Comparison of ENCODE assay signal across 31 cellular contexts in genomic region chr3:54574906-54575305, GRCh38.
"Had no signal": no experiment of that assay in that cellular context is flagged by ENCODE, and none has a peak within 500 bp of the region (broad histone marks: within the 10 kb centered on the region; RNA-seq: fewer than 3 reads in every experiment).

No MANE protein-coding gene starts in this region.

- H3K27me3 ChIP-seq: MG63 had no signal

- DNase-seq: Karpas-422, Kasumi-1, MG63, MM.1S, MV-4-11, NCI-H1048, NCI-H1092, NCI-H1092 treated with DMSO at 0.1 percent for 48 hours, NCI-H1417, NCI-H1417 treated with DMSO at 0.1 percent for 48 hours, NCI-H1436, NCI-H1436 treated with DMSO at 0.1 percent for 48 hours, NCI-H146, NCI-H1694, NCI-H1694 treated with DMSO at 0.1 percent for 48 hours, NCI-H187, NCI-H187 treated with DMSO at 0.1 percent for 48 hours, NCI-H1930, NCI-H2081, NCI-H2081 treated with DMSO at 0.1 percent for 48 hours, NCI-H2107, NCI-H2171, NCI-H2171 treated with DMSO at 0.1 percent for 48 hours, NCI-H2227 treated with DMSO at 0.1 percent for 48 hours, NCI-H345, NCI-H446, NCI-H446 treated with DMSO at 0.1 percent for 48 hours, NCI-H510A, NCI-H510A treated with DMSO at 0.1 percent for 48 hours, NCI-H524, NCI-H524 treated with DMSO at 0.1 percent for 48 hours had no signal

- H3K9me3 ChIP-seq: MG63 had no signal

- H3K4me3 ChIP-seq: MG63 had no signal

- H3K36me3 ChIP-seq: MG63 had no signal
